Comparison of ENCODE assay signal across 16 cellular contexts in genomic region chr4:70660106-70660505, GRCh38.
"Had no signal": no experiment of that assay in that cellular context is flagged by ENCODE, and none has a peak within 500 bp of the region (broad histone marks: within the 10 kb centered on the region; RNA-seq: fewer than 3 reads in every experiment).

No MANE protein-coding gene starts in this region.

- H3K27ac Mint-ChIP-seq: activated CD8-positive, alpha-beta memory T cell treated with anti-CD3 and anti-CD28 coated beads, Interleukin-2, amount 10 ng/mL, durations not matched to agents 7 days and 5 days; activated naive CD4-positive, alpha-beta T cell treated with anti-CD3 and anti-CD28 coated beads, Interleukin-2, amount 10 ng/mL, durations not matched to agents 7 days and 5 days; activated T-cell treated with anti-CD3 and anti-CD28 coated beads, Interleukin-2, amount 50 U/mL, for 24 hours; effector memory CD8-positive, alpha-beta T cell; naive thymus-derived CD4-positive, alpha-beta T cell had no signal

- H3K4me1 ChIP-seq: ascending aorta, foreskin keratinocyte, left ventricle myocardium inferior, parathyroid adenoma had no signal

- H3K79me2 ChIP-seq: parathyroid adenoma had no signal

- H3K36me3 Mint-ChIP-seq: activated CD8-positive, alpha-beta memory T cell treated with anti-CD3 and anti-CD28 coated beads, Interleukin-2, amount 10 ng/mL, durations not matched to agents 7 days and 5 days; naive thymus-derived CD4-positive, alpha-beta T cell had no signal

- H3K9me3 ChIP-seq: ascending aorta, left ventricle myocardium inferior, mucosa of descending colon had no signal

- H3K27me3 ChIP-seq: ascending aorta had no signal

- H3K36me3 ChIP-seq: ascending aorta, left ventricle myocardium inferior had no signal

- H3K27ac ChIP-seq: ascending aorta, foreskin keratinocyte, left ventricle myocardium inferior, parathyroid adenoma had no signal

- H3K4me3 ChIP-seq: ascending aorta, left ventricle myocardium inferior, mucosa of descending colon had no signal

- H3K27me3 Mint-ChIP-seq: activated T-cell treated with anti-CD3 and anti-CD28 coated beads, Interleukin-2, amount 50 U/mL, for 24 hours had no signal

- DNase-seq: activated CD4-positive, alpha-beta T cell treated with anti-CD3 and anti-CD28 coated beads, Interleukin-2, amount 50 U/mL, for 4 hours; activated CD4-positive, CD25-positive, alpha-beta regulatory T cell treated with anti-CD3 and anti-CD28 coated beads, Interleukin-2, amount 50 U/mL, for 72 hours; activated CD8-positive, alpha-beta memory T cell treated with anti-CD3 and anti-CD28 coated beads, Interleukin-2, amount 10 ng/mL, durations not matched to agents 7 days and 5 days; activated naive CD4-positive, alpha-beta T cell treated with anti-CD3 and anti-CD28 coated beads, Interleukin-2, amount 10 ng/mL, durations not matched to agents 7 days and 5 days; activated T-cell treated with anti-CD3 and anti-CD28 coated beads, Interleukin-2, amount 50 U/mL, for 24 hours; dermis blood vessel endothelial cell; effector memory CD8-positive, alpha-beta T cell; foreskin keratinocyte; glutamatergic neuron; left ventricle myocardium inferior; mucosa of descending colon; naive thymus-derived CD4-positive, alpha-beta T cell; stimulated activated CD4-positive, alpha-beta T cell treated with anti-CD3 and anti-CD28 coated beads, Interleukin-12 subunit alpha, Interleukin-12 subunit beta, amount 100 ng/mL, for 4 hours; stimulated activated CD4-positive, alpha-beta T cell treated with anti-CD3 and anti-CD28 coated beads, Interleukin-2, amount 100 ng/mL, for 24 hours had no signal

- H3K4me3 Mint-ChIP-seq: activated CD8-positive, alpha-beta memory T cell treated with anti-CD3 and anti-CD28 coated beads, Interleukin-2, amount 10 ng/mL, durations not matched to agents 7 days and 5 days; activated naive CD4-positive, alpha-beta T cell treated with anti-CD3 and anti-CD28 coated beads, Interleukin-2, amount 10 ng/mL, durations not matched to agents 7 days and 5 days; activated T-cell treated with anti-CD3 and anti-CD28 coated beads, Interleukin-2, amount 50 U/mL, for 24 hours; effector memory CD8-positive, alpha-beta T cell; naive thymus-derived CD4-positive, alpha-beta T cell had no signal

- ATAC-seq: activated CD8-positive, alpha-beta memory T cell treated with anti-CD3 and anti-CD28 coated beads, Interleukin-2, amount 10 ng/mL, durations not matched to agents 7 days and 5 days; effector memory CD8-positive, alpha-beta T cell; foreskin keratinocyte; mucosa of descending colon; naive thymus-derived CD4-positive, alpha-beta T cell had no signal

- H3K9me3 Mint-ChIP-seq: activated naive CD4-positive, alpha-beta T cell treated with anti-CD3 and anti-CD28 coated beads, Interleukin-2, amount 10 ng/mL, durations not matched to agents 7 days and 5 days; activated T-cell treated with anti-CD3 and anti-CD28 coated beads, Interleukin-2, amount 50 U/mL, for 24 hours; effector memory CD8-positive, alpha-beta T cell; naive thymus-derived CD4-positive, alpha-beta T cell had no signal
